ENCODE assay signal across 28 cellular contexts in the genomic region with DNA sequence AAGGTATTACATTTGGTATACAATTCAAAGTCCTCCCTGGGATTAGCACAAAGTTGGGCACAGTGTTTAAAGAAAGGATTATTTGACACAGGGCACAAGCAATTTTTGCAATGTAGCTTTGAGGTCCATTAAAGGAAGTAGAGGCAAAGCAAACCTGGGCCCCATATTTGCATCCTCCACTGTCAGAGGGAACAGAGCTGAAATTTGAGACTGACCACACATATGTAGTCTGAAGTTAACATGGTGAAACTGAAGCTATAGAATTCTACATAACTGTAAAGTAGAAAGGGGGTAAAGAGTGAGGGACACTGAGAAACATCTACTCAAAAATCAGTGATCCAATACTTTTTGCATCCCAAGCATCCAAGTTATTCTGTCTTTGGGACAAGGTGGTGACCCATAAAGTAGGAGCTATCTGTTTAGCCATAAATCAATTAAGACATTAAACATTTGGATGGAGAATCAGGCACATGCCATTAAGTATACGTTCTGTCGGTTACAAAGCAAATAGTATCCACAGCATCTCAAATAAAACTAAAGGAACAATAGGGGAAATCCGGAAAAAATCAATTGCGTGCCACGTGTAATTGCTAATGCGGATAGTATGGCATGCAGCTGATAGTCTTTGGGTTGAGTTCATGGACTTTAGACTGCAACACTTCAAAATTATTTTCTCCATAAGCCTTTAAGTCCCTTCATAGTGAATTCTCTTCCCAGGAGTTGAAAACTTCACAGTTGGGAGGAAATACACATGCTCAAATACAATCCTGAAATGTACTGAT.
DNase-seq lines count a peak whose midpoint lies in the region; ATAC-seq and TF ChIP-seq lines count a peak whose summit lies in the region.
"Had no signal": no experiment of that assay in that cellular context is flagged by ENCODE, and none has a peak within 500 bp of the region (broad histone marks: within the 10 kb centered on the region; RNA-seq: fewer than 3 reads in every experiment).

No MANE protein-coding gene starts in this region.

- H3K4me1 Mint-ChIP-seq in progenitor cell of endocrine pancreas (ENCODE audit: low read depth) = peaks cover 55% of the 10 kb centered on the region

- H3K36me3 Mint-ChIP-seq in progenitor cell of endocrine pancreas (ENCODE audit: insufficient read depth) = no peaks in the 10 kb centered on the region
- H3K36me3 Mint-ChIP-seq: activated naive CD4-positive, alpha-beta T cell treated with anti-CD3 and anti-CD28 coated beads, Interleukin-2, amount 50 U/mL, for 72 hours had no signal

- no peak overlapping the region for H3K4me3 ChIP-seq in H7 (ENCODE audit: insufficient read depth, low read depth, low read length)
- H3K4me3 ChIP-seq: cardiac muscle cell, gastroesophageal sphincter, left lung, smooth muscle cell, upper lobe of left lung had no signal

- no peaks in the 10 kb centered on the region for H3K36me3 ChIP-seq in H7 (replicated peaks; ENCODE audit: control insufficient read depth, insufficient read depth, low read length)
- H3K36me3 ChIP-seq: cardiac muscle cell, gastroesophageal sphincter, left lung, upper lobe of left lung had no signal

- no peaks in the 10 kb centered on the region for H3K27me3 Mint-ChIP-seq in progenitor cell of endocrine pancreas
- H3K27me3 Mint-ChIP-seq: CD4-positive, CD25-positive, alpha-beta regulatory T cell; dendritic cell treated with granulocyte-macrophage colony-stimulating factor and Interleukin-4, amounts not matched to agents 40 ng/mL and 50 ng/mL, for 4 days; naive thymus-derived CD4-positive, alpha-beta T cell had no signal

- ATAC-seq in GM18502 (IDR thresholded peaks at IDR 0.05; ENCODE audit: poor library complexity, unreplicated experiment) (peak; percentile 70), GM21786 (IDR thresholded peaks at IDR 0.05; ENCODE audit: unreplicated experiment) (peak; percentile 55), HG03432 (IDR thresholded peaks at IDR 0.05; ENCODE audit: unreplicated experiment) (peak; percentile 29), HG03097 (IDR thresholded peaks at IDR 0.05; ENCODE audit: low FRiP score, unreplicated experiment) (no peak)
- ATAC-seq: activated naive CD4-positive, alpha-beta T cell treated with anti-CD3 and anti-CD28 coated beads, Interleukin-2, amount 50 U/mL, for 72 hours; gastroesophageal sphincter; naive thymus-derived CD4-positive, alpha-beta T cell had no signal

- no peaks in the 10 kb centered on the region for H3K9me3 Mint-ChIP-seq in progenitor cell of endocrine pancreas (ENCODE audit: low read depth)
- H3K9me3 Mint-ChIP-seq: activated naive CD4-positive, alpha-beta T cell treated with anti-CD3 and anti-CD28 coated beads, Interleukin-2, amount 50 U/mL, for 72 hours; CD4-positive, CD25-positive, alpha-beta regulatory T cell; dendritic cell treated with granulocyte-macrophage colony-stimulating factor and Interleukin-4, amounts not matched to agents 40 ng/mL and 50 ng/mL, for 4 days; naive thymus-derived CD4-positive, alpha-beta T cell; T-helper 2 cell treated with Interferon-gamma antibody and Interleukin-4, amounts not matched to agents 5 μg/mL and 100 μg/mL, for 36 hours had no signal

- H3K27ac Mint-ChIP-seq in progenitor cell of endocrine pancreas = peak overlapping the region; percentile 86
- H3K27ac Mint-ChIP-seq: activated naive CD4-positive, alpha-beta T cell treated with anti-CD3 and anti-CD28 coated beads, Interleukin-2, amount 50 U/mL, for 72 hours; T-helper 2 cell treated with Interferon-gamma antibody and Interleukin-4, amounts not matched to agents 5 μg/mL and 100 μg/mL, for 36 hours had no signal

- DNase-seq in progenitor cell of endocrine pancreas (ENCODE audit: low spot score, unreplicated experiment) (no peak), H7 (no peak), activated gamma-delta T cell (lab: John Stamatoyannopoulos, UW) (no peak)
- no peak for DNase-seq in activated CD4-positive, alpha-beta T cell treated with anti-CD3 and anti-CD28 coated beads for 4 hours
- DNase-seq: activated CD4-positive, alpha-beta T cell treated with anti-CD3 and anti-CD28 coated beads, Interleukin-2, amount 50 U/mL, for 1 hour; anterior cingulate cortex; CD4-positive, CD25-positive, alpha-beta regulatory T cell; GF-D8; GOT3; Kasumi-1; left lung; naive thymus-derived CD4-positive, alpha-beta T cell; NCI-H2029 treated with DMSO at 0.1 percent for 48 hours; NCI-H226; NCI-H774; OCI-M1; substantia nigra; upper lobe of left lung had no signal

- no peaks in the 10 kb centered on the region for H3K27me3 ChIP-seq in H7 (ENCODE audit: control insufficient read depth, insufficient read depth, low read length)
- H3K27me3 ChIP-seq: cardiac muscle cell, gastroesophageal sphincter, left lung, upper lobe of left lung had no signal

- no peak for TF ChIP-seq CTCF in progenitor cell of endocrine pancreas (IDR thresholded peaks at IDR 0.05; ENCODE audit: unreplicated experiment)

- no peak overlapping the region for H3K4me3 Mint-ChIP-seq in progenitor cell of endocrine pancreas (ENCODE audit: low read depth)
- H3K4me3 Mint-ChIP-seq: dendritic cell treated with granulocyte-macrophage colony-stimulating factor and Interleukin-4, amounts not matched to agents 40 ng/mL and 50 ng/mL, for 4 days; naive thymus-derived CD4-positive, alpha-beta T cell; T-helper 2 cell treated with Interferon-gamma antibody and Interleukin-4, amounts not matched to agents 5 μg/mL and 100 μg/mL, for 36 hours had no signal
